Comparison of ENCODE assay signal across 10 cellular contexts in the genomic region with DNA sequence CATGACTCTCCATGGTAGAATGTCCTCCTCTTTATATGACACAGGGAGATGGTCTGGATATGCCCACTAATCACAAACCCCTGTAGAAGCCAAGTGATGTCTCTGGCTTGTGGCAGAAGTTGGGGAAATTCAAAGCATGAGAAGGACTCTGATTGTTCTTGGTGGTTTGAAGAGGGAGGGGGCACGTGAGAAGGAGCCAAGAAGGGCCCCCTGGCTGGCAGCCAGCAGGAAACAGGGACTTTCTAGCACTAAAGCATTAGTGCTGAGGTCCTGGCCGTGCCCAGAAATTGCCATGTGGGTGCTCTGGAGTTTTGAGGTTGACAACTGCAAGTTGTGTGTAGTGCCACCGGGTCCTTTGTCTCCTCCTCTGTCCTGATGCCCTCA.
A peak's percentile ranks its signal among the peaks of the same experiment; 100 is the strongest.
DNase-seq lines count a peak whose midpoint lies in the region; ATAC-seq lines count a peak whose summit lies in the region.
"Had no signal": no experiment of that assay in that cellular context is flagged by ENCODE, and none has a peak within 500 bp of the region (broad histone marks: within the 10 kb centered on the region; RNA-seq: fewer than 3 reads in every experiment).

No MANE protein-coding gene starts in this region.

- no peaks in the 10 kb centered on the region for H3K4me1 ChIP-seq in mesendoderm (ENCODE audit: control insufficient read depth, low read depth, low read length)
- H3K4me1 ChIP-seq: parathyroid adenoma had no signal

- H3K4me2 ChIP-seq in mesendoderm (ENCODE audit: low read length), result no peak overlapping the region

- intact Hi-C loops in activated CD4-positive, alpha-beta T cell treated with anti-CD3 and anti-CD28 coated beads for 36 hours (cut with DNase I, micrococcal nuclease), result no loop called here
- intact Hi-C loops in dendritic cell treated with granulocyte-macrophage colony-stimulating factor and Interleukin-4, amounts not matched to agents 40 ng/mL and 50 ng/mL, for 4 days (cut with micrococcal nuclease), result no loop called here

- peak overlapping the region; percentile 47 for H3K27ac Mint-ChIP-seq in activated CD4-positive, alpha-beta T cell treated with anti-CD3 and anti-CD28 coated beads for 36 hours
- peak overlapping the region; percentile 40 for H3K27ac Mint-ChIP-seq in dendritic cell treated with granulocyte-macrophage colony-stimulating factor and Interleukin-4, amounts not matched to agents 40 ng/mL and 50 ng/mL, for 4 days

- H2BK5ac ChIP-seq in mesendoderm (ENCODE audit: low read length), result no peak overlapping the region

- H3K79me1 ChIP-seq in mesendoderm (ENCODE audit: low read length), result no peaks in the 10 kb centered on the region

- H3K56ac ChIP-seq in mesendoderm (ENCODE audit: low read length), result no peak overlapping the region

- POLR2A ChIA-PET in activated CD4-positive, alpha-beta T cell treated with anti-CD3 and anti-CD28 coated beads for 36 hours (lab: Charles Lee), result interaction anchor here (0.5 kb wide), 1 partner anchor 93 kb away, joined by 3 read pairs; no protein-coding TSS in a partner anchor

- no peak overlapping the region for H3K4me3 Mint-ChIP-seq in activated CD4-positive, alpha-beta T cell treated with anti-CD3 and anti-CD28 coated beads for 36 hours
- H3K4me3 Mint-ChIP-seq in dendritic cell treated with granulocyte-macrophage colony-stimulating factor and Interleukin-4, amounts not matched to agents 40 ng/mL and 50 ng/mL, for 4 days, result no peak overlapping the region

- no peak overlapping the region for H3K23ac ChIP-seq in mesendoderm (ENCODE audit: low read length)

- H4K5ac ChIP-seq in mesendoderm (ENCODE audit: low read length), result no peak overlapping the region

- no peaks in the 10 kb centered on the region for H3K9me3 Mint-ChIP-seq in activated CD4-positive, alpha-beta T cell treated with anti-CD3 and anti-CD28 coated beads for 36 hours (ENCODE audit: low read depth)
- H3K9me3 Mint-ChIP-seq in dendritic cell treated with granulocyte-macrophage colony-stimulating factor and Interleukin-4, amounts not matched to agents 40 ng/mL and 50 ng/mL, for 4 days, result no peaks in the 10 kb centered on the region

- no CpG with 5 or more reads among the region's 3 CpGs for WGBS in mesendoderm (ENCODE audit: extremely low coverage, insufficient coverage, low lambda C conversion rate)

- no peak overlapping the region for H3K4me3 ChIP-seq in mesendoderm (ENCODE audit: low read length)

- DNase-seq in NCI-H2196 (lab: John Stamatoyannopoulos, UW; ENCODE audit: unreplicated experiment) (peak; percentile 2), NCI-H2196 treated with DMSO at 0.1 percent for 48 hours (lab: John Stamatoyannopoulos, UW; ENCODE audit: unreplicated experiment) (no peak), NCI-H510A (lab: John Stamatoyannopoulos, UW) (no peak), mesendoderm (no peak), GM19238 (ENCODE audit: insufficient read length, low spot score) (no peak)
- DNase-seq in activated CD4-positive, alpha-beta T cell treated with anti-CD3 and anti-CD28 coated beads for 36 hours, result peak; percentile 65
- peak; percentile 19 for DNase-seq in stimulated activated CD4-positive, alpha-beta T cell treated with anti-CD3 and anti-CD28 coated beads, Interleukin-4, amount 100 ng/mL, for 24 hours

- no peak overlapping the region for H3K27ac ChIP-seq in mesendoderm (ENCODE audit: low read depth, low read length)
- H3K27ac ChIP-seq: parathyroid adenoma had no signal

- H3K36me3 ChIP-seq in mesendoderm (ENCODE audit: control insufficient read depth, insufficient read depth, low read length), result no peaks in the 10 kb centered on the region

- H2BK15ac ChIP-seq in mesendoderm (replicated peaks; ENCODE audit: low read depth), result no peak overlapping the region

- H3K36me3 Mint-ChIP-seq in activated CD4-positive, alpha-beta T cell treated with anti-CD3 and anti-CD28 coated beads for 36 hours (ENCODE audit: low read depth), result peaks cover 3% of the 10 kb centered on the region
- peaks cover 66% of the 10 kb centered on the region for H3K36me3 Mint-ChIP-seq in dendritic cell treated with granulocyte-macrophage colony-stimulating factor and Interleukin-4, amounts not matched to agents 40 ng/mL and 50 ng/mL, for 4 days (ENCODE audit: low read depth)

- peak; percentile 40 for ATAC-seq in activated CD4-positive, alpha-beta T cell treated with anti-CD3 and anti-CD28 coated beads for 36 hours
- ATAC-seq: Panc1 had no signal

- no peak overlapping the region for H3K9ac ChIP-seq in mesendoderm (ENCODE audit: low read length)
- H3K9ac ChIP-seq: parathyroid adenoma had no signal

- H2AK5ac ChIP-seq in mesendoderm (ENCODE audit: low read length), result no peak overlapping the region

- no peak overlapping the region for H3K18ac ChIP-seq in mesendoderm (ENCODE audit: low read length)

- CTCF ChIA-PET in activated CD4-positive, alpha-beta T cell treated with anti-CD3 and anti-CD28 coated beads for 36 hours (lab: Charles Lee), result interaction anchor here (0.7 kb wide), 1 partner anchor 16 kb away, joined by 3 read pairs; no protein-coding TSS in a partner anchor

- no peaks in the 10 kb centered on the region for H3K27me3 Mint-ChIP-seq in activated CD4-positive, alpha-beta T cell treated with anti-CD3 and anti-CD28 coated beads for 36 hours
- no peaks in the 10 kb centered on the region for H3K27me3 Mint-ChIP-seq in dendritic cell treated with granulocyte-macrophage colony-stimulating factor and Interleukin-4, amounts not matched to agents 40 ng/mL and 50 ng/mL, for 4 days

- no peak overlapping the region for H3K4ac ChIP-seq in mesendoderm (ENCODE audit: low read depth, low read length)

- no peaks in the 10 kb centered on the region for H3K27me3 ChIP-seq in mesendoderm (ENCODE audit: insufficient read depth, low read length, poor library complexity)

- peaks cover 72% of the 10 kb centered on the region for H3K4me1 Mint-ChIP-seq in activated CD4-positive, alpha-beta T cell treated with anti-CD3 and anti-CD28 coated beads for 36 hours
- H3K4me1 Mint-ChIP-seq in dendritic cell treated with granulocyte-macrophage colony-stimulating factor and Interleukin-4, amounts not matched to agents 40 ng/mL and 50 ng/mL, for 4 days (ENCODE audit: low read depth), result peaks cover 11% of the 10 kb centered on the region

- no peak overlapping the region for H4K8ac ChIP-seq in mesendoderm (ENCODE audit: low read depth, low read length)

- no peaks in the 10 kb centered on the region for H3K79me2 ChIP-seq in mesendoderm (ENCODE audit: control insufficient read depth, insufficient read depth, low read length)
- H3K79me2 ChIP-seq: parathyroid adenoma had no signal

- no peak overlapping the region for H2BK120ac ChIP-seq in mesendoderm (ENCODE audit: low read depth, low read length)

Comparison
In these comparisons a context has a peak if more than half of its experiments do, and no peak if none do; other contexts are left out.
1. DNase-seq: peak in NCI-H2196 (single experiment), activated CD4-positive, alpha-beta T cell treated with anti-CD3 and anti-CD28 coated beads for 36 hours (single experiment) and stimulated activated CD4-positive, alpha-beta T cell treated with anti-CD3 and anti-CD28 coated beads, Interleukin-4, amount 100 ng/mL, for 24 hours (single experiment); none in NCI-H2196 treated with DMSO at 0.1 percent for 48 hours (single experiment), NCI-H510A (single experiment), mesendoderm (single experiment) and GM19238 (single experiment).